10 cellular contexts compared by ENCODE assay signal in the genomic region with DNA sequence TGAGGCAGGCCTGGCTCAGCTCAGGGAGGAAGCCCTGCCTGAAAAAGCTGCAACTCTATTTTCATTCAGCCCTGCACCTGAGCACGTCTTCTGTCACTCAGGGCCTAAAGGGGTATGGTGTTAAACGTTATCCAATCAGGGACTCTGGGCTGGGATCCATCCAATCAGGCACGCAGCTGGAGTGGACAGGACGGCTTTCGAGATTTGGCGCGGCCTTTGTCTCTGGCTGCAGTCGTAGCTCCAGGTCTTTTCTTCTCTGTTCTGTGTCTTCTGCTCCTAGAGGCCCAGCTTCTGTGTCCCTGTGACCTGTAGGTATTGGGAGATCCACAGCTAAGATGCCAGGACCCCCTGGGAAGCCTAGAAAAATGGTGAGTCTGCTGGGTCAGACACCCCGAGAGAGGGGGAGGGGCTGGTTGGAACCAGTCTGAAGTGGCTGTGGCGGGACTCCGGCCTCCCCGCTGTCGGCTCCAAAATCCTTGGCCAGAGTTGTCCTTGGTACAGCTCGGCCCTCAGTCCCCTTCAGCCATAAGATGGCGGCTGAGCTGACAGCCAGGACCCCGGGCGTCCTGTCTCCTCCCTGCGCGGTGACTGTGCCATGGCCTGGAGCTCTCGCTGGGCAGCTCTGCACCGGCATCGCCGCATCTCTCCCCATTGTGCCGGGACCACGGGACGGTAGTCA. TPM values are rescaled to one million over a fixed set of nuclear protein-coding genes. Genes with fewer than 3 reads are reported as not detected.
DNase-seq lines count a peak whose midpoint lies in the region; ATAC-seq and TF ChIP-seq lines count a peak whose summit lies in the region.
"Had no signal": no experiment of that assay in that cellular context is flagged by ENCODE, and none has a peak within 500 bp of the region (broad histone marks: within the 10 kb centered on the region; RNA-seq: fewer than 3 reads in every experiment).

No MANE protein-coding gene starts in this region.

- TSS peak; percentile 84 for BruUV-seq in Panc1 (replicated peaks; lab: Mats Ljungman, UMichigan)

- CTCF ChIA-PET in Panc1 (lab: Charles Lee), result no interaction called here

- peak; percentile 89 for ATAC-seq in Panc1
- no peak for ATAC-seq in HG03571 (IDR thresholded peaks at IDR 0.05; ENCODE audit: unreplicated experiment)
- ATAC-seq in HG03097 (IDR thresholded peaks at IDR 0.05; ENCODE audit: low FRiP score, unreplicated experiment), result no peak

- H3K27me3 ChIP-seq in Panc1 (ENCODE audit: control insufficient read depth, insufficient read depth, low read length) (no peaks in the 10 kb centered on the region), esophagus (ENCODE audit: control insufficient read depth in 1 of 2, insufficient read depth in 2 of 2, low read length in 2 of 2) (no peaks in the 10 kb centered on the region), muscle layer of duodenum (ENCODE audit: low read depth, low read length) (no peaks in the 10 kb centered on the region)

- 24 to 30% methylated on average over 25 to 26 of the region's 26 CpGs for WGBS in esophagus, 2 donors

- peak overlapping the region; percentile 59 to 75 for H3K4me3 ChIP-seq in Panc1 (ENCODE audit: low read depth in 2 of 2, low read length in 2 of 2)
- H3K4me3 ChIP-seq in esophagus (ENCODE audit: low read depth in 1 of 2, low read length in 2 of 2), result peak overlapping the region; percentile 0 to 38
- H3K4me3 ChIP-seq in muscle layer of duodenum (ENCODE audit: low read depth in 1 of 2, low read length in 2 of 2), result peak overlapping the region; percentile 37 to 56

- POLR2A ChIA-PET in Panc1 (lab: Charles Lee), result interaction anchor here (0.6 kb wide), 2 partner anchors 13 kb away, joined by 3 to 23 read pairs; no protein-coding TSS in a partner anchor

- H3K9me3 ChIP-seq in Panc1 (ENCODE audit: control insufficient read depth, insufficient read depth, low read depth, low read length), result no peaks in the 10 kb centered on the region
- H3K9me3 ChIP-seq in esophagus (ENCODE audit: control insufficient read depth in 2 of 2, insufficient read depth in 1 of 2, low read depth in 1 of 2, low read length in 1 of 2), result no peaks in the 10 kb centered on the region
- H3K9me3 ChIP-seq in muscle layer of duodenum (ENCODE audit: control insufficient read depth in 1 of 2, low read length in 2 of 2), result no peaks in the 10 kb centered on the region

- no peaks in the 10 kb centered on the region for H3K36me3 ChIP-seq in Panc1 (ENCODE audit: control insufficient read depth, insufficient read depth, low read length)
- H3K36me3 ChIP-seq in esophagus (ENCODE audit: control insufficient read depth in 2 of 2, insufficient read depth in 2 of 2, low read length in 1 of 2), result no peaks in the 10 kb centered on the region
- H3K36me3 ChIP-seq in muscle layer of duodenum (ENCODE audit: control insufficient read depth in 1 of 2, insufficient read depth in 2 of 2, low read length in 2 of 2), result no peaks in the 10 kb centered on the region

- H3K27ac ChIP-seq in Panc1 (ENCODE audit: low read length) (peak overlapping the region; percentile 70), esophagus (ENCODE audit: low read depth in 2 of 2, low read length in 1 of 2) (no peak overlapping the region), muscle layer of duodenum (ENCODE audit: low read length) (no peak overlapping the region)

- DNase-seq in AG08396 (ENCODE audit: low spot score), result peak; percentile 75
- DNase-seq in Panc1 (ENCODE audit: low read depth, low spot score), result peak; percentile 55
- no peak for DNase-seq in HUDEP-2 (lab: John Stamatoyannopoulos, UW; ENCODE audit: unreplicated experiment in 76 of 76)
- no peak for DNase-seq in LoVo (ENCODE audit: low spot score)
- DNase-seq: CD4-positive, CD25-positive, alpha-beta regulatory T cell; Kasumi-1 had no signal

- no peak for TF ChIP-seq CTCF in Panc1 (IDR thresholded peaks at IDR 0.05)

- intact Hi-C loops in Panc1 (cut with micrococcal nuclease; ENCODE audit: unreplicated experiment), result no loop called here

- in situ Hi-C loops in Panc1 (cut with HindIII; ENCODE audit: low pct_unique_long_range_greater_than_20kb, low sequenced_read_pairs), result no loop called here

- H3K4me1 ChIP-seq in Panc1 (ENCODE audit: control insufficient read depth, insufficient read depth, low read length), result no peaks in the 10 kb centered on the region
- peaks cover 0 to 5% of the 10 kb centered on the region in 2 donors for H3K4me1 ChIP-seq in esophagus (ENCODE audit: control insufficient read depth in 2 of 2, insufficient read depth in 2 of 2, low read length in 1 of 2)
- peaks cover 0 to 3% of the 10 kb centered on the region in 2 donors for H3K4me1 ChIP-seq in muscle layer of duodenum (ENCODE audit: control insufficient read depth in 1 of 2, insufficient read depth in 2 of 2, low read length in 2 of 2)

RNA-seq across cellular contexts. Expression of a gene that starts 11.7 kb away (rescaled TPM):
- total RNA-seq in Panc1 (2021; ENCODE audit: unreplicated experiment), result 21.3 TPM
- polyA plus RNA-seq in Panc1 (2012; ENCODE audit: insufficient read length), result 5.2 TPM
- polyA plus RNA-seq in esophagus, result 1 to 10 TPM; 2.1 to 5.3 TPM

Comparison
In these comparisons a context has a peak if more than half of its experiments do, and no peak if none do; other contexts are left out.
1. DNase-seq: peak in AG08396 (single experiment) and Panc1 (single experiment); none in HUDEP-2 (0 of 76) and LoVo (single experiment).
2. Peak in every context shown above with its lines, with median percentiles within 50 percentile points of each other: H3K4me3 ChIP-seq.